ENCODE assay signal across 1 cellular context in the genomic region with DNA sequence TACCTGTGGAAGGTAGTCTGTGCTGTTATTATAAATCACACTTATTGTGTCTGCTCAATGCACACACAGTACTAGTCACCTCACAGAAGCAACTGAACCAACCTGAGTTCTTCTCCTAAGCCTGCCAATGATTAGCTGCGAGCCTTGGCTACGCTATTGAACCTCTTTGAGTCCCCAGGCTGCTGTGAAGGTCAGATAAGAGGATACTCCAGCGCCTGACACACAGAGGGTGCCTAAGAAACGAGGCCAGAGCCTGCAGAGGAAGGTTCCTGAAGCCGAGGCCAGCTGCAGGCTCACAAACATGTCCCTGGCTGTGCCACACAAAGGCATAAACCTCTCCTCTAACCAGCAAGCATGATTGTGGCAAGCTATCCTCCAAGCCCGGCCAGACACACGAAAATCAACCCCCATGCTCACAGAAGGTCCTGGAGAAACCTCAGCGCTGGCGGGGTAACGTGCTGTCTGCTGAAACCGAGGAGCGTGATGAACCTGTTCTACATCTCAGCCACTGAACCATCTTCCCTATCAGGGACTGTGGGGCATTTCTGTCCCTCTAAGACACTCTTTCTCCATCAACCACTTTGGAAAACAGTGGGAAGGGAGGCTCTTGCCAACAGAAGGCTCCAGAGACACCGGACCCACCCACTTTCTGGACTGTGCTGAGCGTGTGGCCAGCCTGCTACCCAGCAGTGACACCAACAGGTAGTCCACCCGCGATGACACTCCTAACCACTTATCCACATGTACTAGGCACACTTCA.
A peak's percentile ranks its signal among the peaks of the same experiment; 100 is the strongest.
TF ChIP-seq lines count a peak whose summit lies in the region.

No MANE protein-coding gene starts in this region.

TF ChIP-seq in K562, 482 proteins besides CTCF, POLR2A, EP300 and RAD21 (continued from another document and continues in another):
- TF ChIP-seq ZNF699 (CRISPR knock-in tag; IDR thresholded peaks at IDR 0.05; ENCODE audit: insufficient replicate concordance) (no peak), KLF16 (IDR thresholded peaks at IDR 0.05) (no peak), OTX1 (CRISPR knock-in tag; IDR thresholded peaks at IDR 0.05) (no peak), POLR2G (IDR thresholded peaks at IDR 0.05; ENCODE audit: low read depth, low read length) (no peak), MYC (IDR thresholded peaks at IDR 0.05; ENCODE audit: low read depth, low read length) (no peak), MYC (CRISPR knock-in tag; IDR thresholded peaks at IDR 0.05; ENCODE audit: borderline replicate concordance, low read depth) (no peak), FOS (IDR thresholded peaks at IDR 0.05; ENCODE audit: extremely low read depth, insufficient read length) (no peak), PTTG1 (tag; IDR thresholded peaks at IDR 0.05; ENCODE audit: low read depth) (no peak), YBX1 (IDR thresholded peaks at IDR 0.05) (no peak), HEY1 (CRISPR knock-in tag; IDR thresholded peaks at IDR 0.05; ENCODE audit: borderline replicate concordance) (no peak), CXXC5 (CRISPR knock-in tag; IDR thresholded peaks at IDR 0.05) (peak; percentile 30; the same call in 1 of the 2 replicates), BHLHE40 (IDR thresholded peaks at IDR 0.05; ENCODE audit: low read length) (0 out of 2 replicates have a peak, but pooled peaks have one; percentile 33), ETV5 (CRISPR knock-in tag; IDR thresholded peaks at IDR 0.05; ENCODE audit: low read depth) (peak; percentile 37; the same call in 1 of the 2 replicates), ZNF445 (CRISPR knock-in tag; IDR thresholded peaks at IDR 0.05; ENCODE audit: low read depth) (no peak), MTA2 (IDR thresholded peaks at IDR 0.05; ENCODE audit: low read depth) (no peak), ZNF561 (CRISPR knock-in tag; conservative IDR thresholded peaks at IDR 0.05) (no peak), SUPT5H (IDR thresholded peaks at IDR 0.05) (no peak), FIP1L1 (IDR thresholded peaks at IDR 0.05; ENCODE audit: low read depth, low read length, poor library complexity, severe bottlenecking) (no peak), HLTF (IDR thresholded peaks at IDR 0.05) (no peak), MECOM (CRISPR knock-in tag; IDR thresholded peaks at IDR 0.05) (no peak), TEAD1 (CRISPR knock-in tag; IDR thresholded peaks at IDR 0.05) (no peak), SP1 (CRISPR knock-in tag; IDR thresholded peaks at IDR 0.05) (no peak), CBFB (CRISPR knock-in tag; IDR thresholded peaks at IDR 0.05) (no peak), ZNF408 (CRISPR knock-in tag; IDR thresholded peaks at IDR 0.05; ENCODE audit: low read depth) (no peak), STAT5A (IDR thresholded peaks at IDR 0.05; ENCODE audit: borderline replicate concordance, low read length) (no peak), TOE1 (IDR thresholded peaks at IDR 0.05; ENCODE audit: borderline replicate concordance) (no peak), TOE1 (CRISPR knock-in tag; IDR thresholded peaks at IDR 0.05; ENCODE audit: borderline replicate concordance, low read depth) (no peak), ELF4 (CRISPR knock-in tag; IDR thresholded peaks at IDR 0.05) (no peak), MAZ (CRISPR knock-in tag; conservative IDR thresholded peaks at IDR 0.05 in 1 of 2, IDR thresholded peaks at IDR 0.05 in 1 of 2) (no peak), ZNF175 (CRISPR knock-in tag; IDR thresholded peaks at IDR 0.05; ENCODE audit: low read depth) (no peak), ATF1 (CRISPR knock-in tag; IDR thresholded peaks at IDR 0.05) (no peak), ATF1 (tag; IDR thresholded peaks at IDR 0.05) (no peak), RB1 (IDR thresholded peaks at IDR 0.05; ENCODE audit: low read depth) (no peak), ZSCAN29 (IDR thresholded peaks at IDR 0.05) (no peak), ZNF583 (CRISPR knock-in tag; IDR thresholded peaks at IDR 0.05) (no peak), MYBL2 (IDR thresholded peaks at IDR 0.05; ENCODE audit: low read depth) (no peak), MYBL2 (CRISPR knock-in tag; IDR thresholded peaks at IDR 0.05; ENCODE audit: borderline replicate concordance) (no peak), BCOR (IDR thresholded peaks at IDR 0.05) (no peak), NFYB (IDR thresholded peaks at IDR 0.05; ENCODE audit: extremely low read depth, insufficient read length) (no peak), CBX3 (IDR thresholded peaks at IDR 0.05; ENCODE audit: borderline replicate concordance in 1 of 2, low read length in 2 of 2) (peak in 1 of 2 experiments; percentile 41; a peak in 1 of 3 replicates), ZFX (CRISPR knock-in tag; IDR thresholded peaks at IDR 0.05) (no peak), PTBP1 (IDR thresholded peaks at IDR 0.05; ENCODE audit: low read depth, low read length) (no peak), ADNP (tag; IDR thresholded peaks at IDR 0.05) (no peak), PHF8 (IDR thresholded peaks at IDR 0.05; ENCODE audit: borderline replicate concordance, low read length) (no peak), CBFA2T2 (conservative IDR thresholded peaks at IDR 0.05) (0 out of 2 replicates have a peak, but pooled peaks have one; percentile 20), CHD4 (IDR thresholded peaks at IDR 0.05; ENCODE audit: insufficient read depth, insufficient replicate concordance, low read depth, low read length, poor library complexity, severe bottlenecking) (no peak), MED1 (CRISPR knock-in tag; IDR thresholded peaks at IDR 0.05; ENCODE audit: borderline replicate concordance) (no peak), RCOR1 (IDR thresholded peaks at IDR 0.05; ENCODE audit: borderline replicate concordance in 1 of 2, low read depth in 2 of 2, low read length in 2 of 2) (0 out of 4 replicates have a peak, but pooled peaks of 1 of the 2 experiments have one; percentile 16), HMG20B (CRISPR knock-in tag; IDR thresholded peaks at IDR 0.05) (no peak), TFAM (CRISPR knock-in tag; conservative IDR thresholded peaks at IDR 0.05) (no peak), TAF9B (IDR thresholded peaks at IDR 0.05; ENCODE audit: partially characterized antibody) (no peak)
- TF ChIP-seq, protein P1, sequence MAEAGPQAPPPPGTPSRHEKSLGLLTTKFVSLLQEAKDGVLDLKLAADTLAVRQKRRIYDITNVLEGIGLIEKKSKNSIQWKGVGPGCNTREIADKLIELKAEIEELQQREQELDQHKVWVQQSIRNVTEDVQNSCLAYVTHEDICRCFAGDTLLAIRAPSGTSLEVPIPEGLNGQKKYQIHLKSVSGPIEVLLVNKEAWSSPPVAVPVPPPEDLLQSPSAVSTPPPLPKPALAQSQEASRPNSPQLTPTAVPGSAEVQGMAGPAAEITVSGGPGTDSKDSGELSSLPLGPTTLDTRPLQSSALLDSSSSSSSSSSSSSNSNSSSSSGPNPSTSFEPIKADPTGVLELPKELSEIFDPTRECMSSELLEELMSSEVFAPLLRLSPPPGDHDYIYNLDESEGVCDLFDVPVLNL (CRISPR knock-in tag; IDR thresholded peaks at IDR 0.05; ENCODE audit: low read depth): no peak
- TF ChIP-seq, protein P2, sequence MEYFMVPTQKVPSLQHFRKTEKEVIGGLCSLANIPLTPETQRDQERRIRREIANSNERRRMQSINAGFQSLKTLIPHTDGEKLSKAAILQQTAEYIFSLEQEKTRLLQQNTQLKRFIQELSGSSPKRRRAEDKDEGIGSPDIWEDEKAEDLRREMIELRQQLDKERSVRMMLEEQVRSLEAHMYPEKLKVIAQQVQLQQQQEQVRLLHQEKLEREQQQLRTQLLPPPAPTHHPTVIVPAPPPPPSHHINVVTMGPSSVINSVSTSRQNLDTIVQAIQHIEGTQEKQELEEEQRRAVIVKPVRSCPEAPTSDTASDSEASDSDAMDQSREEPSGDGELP (CRISPR knock-in tag; IDR thresholded peaks at IDR 0.05; ENCODE audit: borderline replicate concordance): peak; percentile 19; the same call in 1 of the 2 replicates
- TF ChIP-seq, protein P3, sequence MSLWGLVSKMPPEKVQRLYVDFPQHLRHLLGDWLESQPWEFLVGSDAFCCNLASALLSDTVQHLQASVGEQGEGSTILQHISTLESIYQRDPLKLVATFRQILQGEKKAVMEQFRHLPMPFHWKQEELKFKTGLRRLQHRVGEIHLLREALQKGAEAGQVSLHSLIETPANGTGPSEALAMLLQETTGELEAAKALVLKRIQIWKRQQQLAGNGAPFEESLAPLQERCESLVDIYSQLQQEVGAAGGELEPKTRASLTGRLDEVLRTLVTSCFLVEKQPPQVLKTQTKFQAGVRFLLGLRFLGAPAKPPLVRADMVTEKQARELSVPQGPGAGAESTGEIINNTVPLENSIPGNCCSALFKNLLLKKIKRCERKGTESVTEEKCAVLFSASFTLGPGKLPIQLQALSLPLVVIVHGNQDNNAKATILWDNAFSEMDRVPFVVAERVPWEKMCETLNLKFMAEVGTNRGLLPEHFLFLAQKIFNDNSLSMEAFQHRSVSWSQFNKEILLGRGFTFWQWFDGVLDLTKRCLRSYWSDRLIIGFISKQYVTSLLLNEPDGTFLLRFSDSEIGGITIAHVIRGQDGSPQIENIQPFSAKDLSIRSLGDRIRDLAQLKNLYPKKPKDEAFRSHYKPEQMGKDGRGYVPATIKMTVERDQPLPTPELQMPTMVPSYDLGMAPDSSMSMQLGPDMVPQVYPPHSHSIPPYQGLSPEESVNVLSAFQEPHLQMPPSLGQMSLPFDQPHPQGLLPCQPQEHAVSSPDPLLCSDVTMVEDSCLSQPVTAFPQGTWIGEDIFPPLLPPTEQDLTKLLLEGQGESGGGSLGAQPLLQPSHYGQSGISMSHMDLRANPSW (CRISPR knock-in tag; IDR thresholded peaks at IDR 0.05): no peak
- TF ChIP-seq, protein P4, sequence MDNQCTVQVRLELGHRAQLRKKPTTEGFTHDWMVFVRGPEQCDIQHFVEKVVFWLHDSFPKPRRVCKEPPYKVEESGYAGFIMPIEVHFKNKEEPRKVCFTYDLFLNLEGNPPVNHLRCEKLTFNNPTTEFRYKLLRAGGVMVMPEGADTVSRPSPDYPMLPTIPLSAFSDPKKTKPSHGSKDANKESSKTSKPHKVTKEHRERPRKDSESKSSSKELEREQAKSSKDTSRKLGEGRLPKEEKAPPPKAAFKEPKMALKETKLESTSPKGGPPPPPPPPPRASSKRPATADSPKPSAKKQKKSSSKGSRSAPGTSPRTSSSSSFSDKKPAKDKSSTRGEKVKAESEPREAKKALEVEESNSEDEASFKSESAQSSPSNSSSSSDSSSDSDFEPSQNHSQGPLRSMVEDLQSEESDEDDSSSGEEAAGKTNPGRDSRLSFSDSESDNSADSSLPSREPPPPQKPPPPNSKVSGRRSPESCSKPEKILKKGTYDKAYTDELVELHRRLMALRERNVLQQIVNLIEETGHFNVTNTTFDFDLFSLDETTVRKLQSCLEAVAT (IDR thresholded peaks at IDR 0.05): no peak
- TF ChIP-seq, protein P5, sequence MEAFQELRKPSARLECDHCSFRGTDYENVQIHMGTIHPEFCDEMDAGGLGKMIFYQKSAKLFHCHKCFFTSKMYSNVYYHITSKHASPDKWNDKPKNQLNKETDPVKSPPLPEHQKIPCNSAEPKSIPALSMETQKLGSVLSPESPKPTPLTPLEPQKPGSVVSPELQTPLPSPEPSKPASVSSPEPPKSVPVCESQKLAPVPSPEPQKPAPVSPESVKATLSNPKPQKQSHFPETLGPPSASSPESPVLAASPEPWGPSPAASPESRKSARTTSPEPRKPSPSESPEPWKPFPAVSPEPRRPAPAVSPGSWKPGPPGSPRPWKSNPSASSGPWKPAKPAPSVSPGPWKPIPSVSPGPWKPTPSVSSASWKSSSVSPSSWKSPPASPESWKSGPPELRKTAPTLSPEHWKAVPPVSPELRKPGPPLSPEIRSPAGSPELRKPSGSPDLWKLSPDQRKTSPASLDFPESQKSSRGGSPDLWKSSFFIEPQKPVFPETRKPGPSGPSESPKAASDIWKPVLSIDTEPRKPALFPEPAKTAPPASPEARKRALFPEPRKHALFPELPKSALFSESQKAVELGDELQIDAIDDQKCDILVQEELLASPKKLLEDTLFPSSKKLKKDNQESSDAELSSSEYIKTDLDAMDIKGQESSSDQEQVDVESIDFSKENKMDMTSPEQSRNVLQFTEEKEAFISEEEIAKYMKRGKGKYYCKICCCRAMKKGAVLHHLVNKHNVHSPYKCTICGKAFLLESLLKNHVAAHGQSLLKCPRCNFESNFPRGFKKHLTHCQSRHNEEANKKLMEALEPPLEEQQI (IDR thresholded peaks at IDR 0.05): no peak
- TF ChIP-seq, protein P6, sequence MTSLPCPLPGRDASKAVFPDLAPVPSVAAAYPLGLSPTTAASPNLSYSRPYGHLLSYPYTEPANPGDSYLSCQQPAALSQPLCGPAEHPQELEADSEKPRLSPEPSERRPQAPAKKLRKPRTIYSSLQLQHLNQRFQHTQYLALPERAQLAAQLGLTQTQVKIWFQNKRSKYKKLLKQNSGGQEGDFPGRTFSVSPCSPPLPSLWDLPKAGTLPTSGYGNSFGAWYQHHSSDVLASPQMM (CRISPR knock-in tag; IDR thresholded peaks at IDR 0.05): no peak
- TF ChIP-seq, protein P7, sequence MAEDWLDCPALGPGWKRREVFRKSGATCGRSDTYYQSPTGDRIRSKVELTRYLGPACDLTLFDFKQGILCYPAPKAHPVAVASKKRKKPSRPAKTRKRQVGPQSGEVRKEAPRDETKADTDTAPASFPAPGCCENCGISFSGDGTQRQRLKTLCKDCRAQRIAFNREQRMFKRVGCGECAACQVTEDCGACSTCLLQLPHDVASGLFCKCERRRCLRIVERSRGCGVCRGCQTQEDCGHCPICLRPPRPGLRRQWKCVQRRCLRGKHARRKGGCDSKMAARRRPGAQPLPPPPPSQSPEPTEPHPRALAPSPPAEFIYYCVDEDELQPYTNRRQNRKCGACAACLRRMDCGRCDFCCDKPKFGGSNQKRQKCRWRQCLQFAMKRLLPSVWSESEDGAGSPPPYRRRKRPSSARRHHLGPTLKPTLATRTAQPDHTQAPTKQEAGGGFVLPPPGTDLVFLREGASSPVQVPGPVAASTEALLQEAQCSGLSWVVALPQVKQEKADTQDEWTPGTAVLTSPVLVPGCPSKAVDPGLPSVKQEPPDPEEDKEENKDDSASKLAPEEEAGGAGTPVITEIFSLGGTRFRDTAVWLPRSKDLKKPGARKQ (CRISPR knock-in tag; IDR thresholded peaks at IDR 0.05): no peak
- TF ChIP-seq, protein P8, sequence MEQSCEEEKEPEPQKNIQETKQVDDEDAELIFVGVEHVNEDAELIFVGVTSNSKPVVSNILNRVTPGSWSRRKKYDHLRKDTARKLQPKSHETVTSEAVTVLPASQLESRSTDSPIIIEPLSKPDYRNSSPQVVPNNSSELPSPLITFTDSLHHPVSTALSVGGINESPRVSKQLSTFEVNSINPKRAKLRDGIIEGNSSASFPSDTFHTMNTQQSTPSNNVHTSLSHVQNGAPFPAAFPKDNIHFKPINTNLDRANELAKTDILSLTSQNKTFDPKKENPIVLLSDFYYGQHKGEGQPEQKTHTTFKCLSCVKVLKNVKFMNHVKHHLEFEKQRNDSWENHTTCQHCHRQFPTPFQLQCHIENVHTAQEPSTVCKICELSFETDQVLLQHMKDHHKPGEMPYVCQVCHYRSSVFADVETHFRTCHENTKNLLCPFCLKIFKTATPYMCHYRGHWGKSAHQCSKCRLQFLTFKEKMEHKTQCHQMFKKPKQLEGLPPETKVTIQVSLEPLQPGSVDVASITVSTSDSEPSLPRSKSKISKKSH (CRISPR knock-in tag; IDR thresholded peaks at IDR 0.05): no peak
- TF ChIP-seq, protein P9, sequence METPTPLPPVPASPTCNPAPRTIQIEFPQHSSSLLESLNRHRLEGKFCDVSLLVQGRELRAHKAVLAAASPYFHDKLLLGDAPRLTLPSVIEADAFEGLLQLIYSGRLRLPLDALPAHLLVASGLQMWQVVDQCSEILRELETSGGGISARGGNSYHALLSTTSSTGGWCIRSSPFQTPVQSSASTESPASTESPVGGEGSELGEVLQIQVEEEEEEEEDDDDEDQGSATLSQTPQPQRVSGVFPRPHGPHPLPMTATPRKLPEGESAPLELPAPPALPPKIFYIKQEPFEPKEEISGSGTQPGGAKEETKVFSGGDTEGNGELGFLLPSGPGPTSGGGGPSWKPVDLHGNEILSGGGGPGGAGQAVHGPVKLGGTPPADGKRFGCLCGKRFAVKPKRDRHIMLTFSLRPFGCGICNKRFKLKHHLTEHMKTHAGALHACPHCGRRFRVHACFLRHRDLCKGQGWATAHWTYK (CRISPR knock-in tag; IDR thresholded peaks at IDR 0.05): no peak
